Comparison of ENCODE assay signal across 13 cellular contexts in the genomic region with DNA sequence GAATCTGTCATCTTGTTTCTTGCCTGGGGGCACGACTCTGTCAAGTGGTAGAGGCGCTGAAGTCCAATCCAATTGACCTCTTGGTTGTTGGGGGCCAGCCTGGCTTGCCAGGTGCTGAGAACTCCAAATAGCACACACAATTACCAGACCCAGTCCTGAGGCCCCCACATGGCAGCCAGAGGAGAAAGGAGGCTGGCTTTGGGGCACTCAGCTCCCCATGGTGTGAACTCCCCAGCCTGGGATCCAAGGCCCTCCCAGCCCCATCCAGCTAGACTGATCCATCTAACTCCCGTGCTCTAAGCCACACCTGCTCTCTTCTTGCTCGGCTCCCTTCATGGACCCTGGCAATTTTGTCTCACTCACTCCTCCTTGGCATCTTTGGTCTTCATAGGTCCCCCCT.
DNase-seq lines count a peak whose midpoint lies in the region; ATAC-seq and TF ChIP-seq lines count a peak whose summit lies in the region.
"Had no signal": no experiment of that assay in that cellular context is flagged by ENCODE, and none has a peak within 500 bp of the region (broad histone marks: within the 10 kb centered on the region; RNA-seq: fewer than 3 reads in every experiment).

No MANE protein-coding gene starts in this region.

- H3K36me3 ChIP-seq in mesenchymal stem cell (ENCODE audit: control insufficient read depth in 1 of 2, insufficient read depth in 2 of 2, low read depth in 1 of 2, low read length in 2 of 2) = no peaks in the 10 kb centered on the region
- H3K36me3 ChIP-seq in endodermal cell (ENCODE audit: control insufficient read depth, insufficient read depth, low read length) = no peaks in the 10 kb centered on the region
- H3K36me3 ChIP-seq: BLaER1 treated with 17β-estradiol and CSF1 and Interleukin-3, amounts not matched to agents 10 nM and 100 nM; HAP-1 had no signal

- H3K4me3 ChIP-seq in mesenchymal stem cell (ENCODE audit: insufficient read depth in 1 of 2, low read depth in 1 of 2, low read length in 2 of 2) (no peak overlapping the region), endodermal cell (ENCODE audit: low read length) (no peak overlapping the region)
- H3K4me3 ChIP-seq: BLaER1 treated with 17β-estradiol and CSF1 and Interleukin-3, amounts not matched to agents 10 nM and 100 nM; HAP-1 had no signal

- H3K36me3 Mint-ChIP-seq in natural killer cell = no peaks in the 10 kb centered on the region
- no peaks in the 10 kb centered on the region for H3K36me3 Mint-ChIP-seq in natural killer cell treated with Interleukin-12 subunit alpha and Interleukin-12 subunit beta and Interleukin-15 and Interleukin-18, amount 100 ng/mL, for 72 hours
- H3K36me3 Mint-ChIP-seq in endodermal cell (ENCODE audit: low read depth) = no peaks in the 10 kb centered on the region
- H3K36me3 Mint-ChIP-seq: CD4-positive, CD25-positive, alpha-beta regulatory T cell had no signal

- H3K23ac ChIP-seq in mesenchymal stem cell (ENCODE audit: low read length in 2 of 2) = no peak overlapping the region

- H3K27me3 ChIP-seq in mesenchymal stem cell (ENCODE audit: control insufficient read depth in 1 of 2, insufficient read depth in 1 of 2, low read length in 2 of 2) (peaks cover 23 to 24% of the 10 kb centered on the region in 2 experiments), endodermal cell (ENCODE audit: control insufficient read depth, insufficient read depth, low read length, poor library complexity, severe bottlenecking) (peaks cover 50% of the 10 kb centered on the region)

- peak overlapping the region; percentile 34 to 92 for H2BK12ac ChIP-seq in mesenchymal stem cell (ENCODE audit: low read length in 2 of 2)

- peak overlapping the region; percentile 45 for H2BK120ac ChIP-seq in mesenchymal stem cell (ENCODE audit: low read depth, low read length)

- H3K27me3 Mint-ChIP-seq in natural killer cell (ENCODE audit: low read depth in 2 of 2) (peaks cover 7 to 10% of the 10 kb centered on the region in 2 donors), endodermal cell (ENCODE audit: insufficient read depth) (peaks cover 76% of the 10 kb centered on the region)
- H3K27me3 Mint-ChIP-seq in natural killer cell treated with Interleukin-12 subunit alpha and Interleukin-12 subunit beta and Interleukin-15 and Interleukin-18, amount 100 ng/mL, for 72 hours = peaks cover 9 to 24% of the 10 kb centered on the region in 2 donors

- H3K4me3 Mint-ChIP-seq in natural killer cell = peak overlapping the region; percentile 40
- no peak overlapping the region for H3K4me3 Mint-ChIP-seq in natural killer cell treated with Interleukin-12 subunit alpha and Interleukin-12 subunit beta and Interleukin-15 and Interleukin-18, amount 100 ng/mL, for 72 hours
- no peak overlapping the region for H3K4me3 Mint-ChIP-seq in endodermal cell

- 92% methylated on average over 4 of the region's 4 CpGs for WGBS in mesenchymal stem cell
- WGBS in endodermal cell (ENCODE audit: insufficient coverage in 1 of 2, insufficient read length in 1 of 2), 2 experiments = 93 to 94% methylated on average over 2 to 4 of the region's 4 CpGs

- H3K4me2 ChIP-seq in mesenchymal stem cell (ENCODE audit: low read length, poor library complexity, severe bottlenecking) = no peak overlapping the region
- H3K4me2 ChIP-seq: BLaER1 treated with 17β-estradiol and CSF1 and Interleukin-3, amounts not matched to agents 10 nM and 100 nM had no signal

- H3K27ac Mint-ChIP-seq in natural killer cell (no peak overlapping the region), endodermal cell (no peak overlapping the region)
- H3K27ac Mint-ChIP-seq in natural killer cell treated with Interleukin-12 subunit alpha and Interleukin-12 subunit beta and Interleukin-15 and Interleukin-18, amount 100 ng/mL, for 72 hours = no peak overlapping the region
- H3K27ac Mint-ChIP-seq: CD4-positive, CD25-positive, alpha-beta regulatory T cell had no signal

- H3K9me3 ChIP-seq in mesenchymal stem cell (ENCODE audit: control insufficient read depth, low read length) (no peaks in the 10 kb centered on the region), endodermal cell (ENCODE audit: control insufficient read depth, low read length) (no peaks in the 10 kb centered on the region)
- H3K9me3 ChIP-seq: BLaER1 treated with 17β-estradiol and CSF1 and Interleukin-3, amounts not matched to agents 10 nM and 100 nM; HAP-1 had no signal

- no peak overlapping the region for H3K4ac ChIP-seq in mesenchymal stem cell (ENCODE audit: low read depth in 1 of 2, low read length in 2 of 2)

- H3K27ac ChIP-seq in mesenchymal stem cell (ENCODE audit: low read length, poor library complexity, severe bottlenecking) = no peak overlapping the region
- H3K27ac ChIP-seq in endodermal cell (ENCODE audit: low read depth, low read length) = no peak overlapping the region
- H3K27ac ChIP-seq: BLaER1 treated with 17β-estradiol and CSF1 and Interleukin-3, amounts not matched to agents 10 nM and 100 nM had no signal

- no peaks in the 10 kb centered on the region for H3K79me1 ChIP-seq in mesenchymal stem cell (replicated peaks; ENCODE audit: low read length, poor library complexity, severe bottlenecking)

- H3K4me1 ChIP-seq in mesenchymal stem cell (ENCODE audit: control insufficient read depth, insufficient read depth, low read depth, low read length) = peaks cover 12% of the 10 kb centered on the region
- peaks cover 4% of the 10 kb centered on the region for H3K4me1 ChIP-seq in endodermal cell (ENCODE audit: control insufficient read depth, insufficient read depth, low read length)
- H3K4me1 ChIP-seq: HAP-1 had no signal

- no peaks in the 10 kb centered on the region for H3K9me3 Mint-ChIP-seq in natural killer cell
- H3K9me3 Mint-ChIP-seq in natural killer cell treated with Interleukin-12 subunit alpha and Interleukin-12 subunit beta and Interleukin-15 and Interleukin-18, amount 100 ng/mL, for 72 hours = no peaks in the 10 kb centered on the region
- no peaks in the 10 kb centered on the region for H3K9me3 Mint-ChIP-seq in endodermal cell

- no peak overlapping the region for H2BK5ac ChIP-seq in mesenchymal stem cell (ENCODE audit: low read depth, low read length, poor library complexity, severe bottlenecking)

- no peak overlapping the region for H2AFZ ChIP-seq in mesenchymal stem cell (ENCODE audit: low read depth, low read length)

- H2AK5ac ChIP-seq in mesenchymal stem cell (ENCODE audit: low read length, severe bottlenecking) = no peak overlapping the region

- TF ChIP-seq CTCF in natural killer cell (IDR thresholded peaks at IDR 0.05) (no peak), endodermal cell (conservative IDR thresholded peaks at IDR 0.05) (no peak)

- intact Hi-C loops in natural killer cell (cut with micrococcal nuclease) = no loop called here
- intact Hi-C loops in posterior vena cava (cut with DNase I) = loop anchor here in 1 of 2 donors (10.0 kb wide), 1 partner anchor 139 kb away; no protein-coding TSS in a partner anchor

- DNase-seq in natural killer cell (no peak), mesenchymal stem cell (no peak), posterior vena cava (ENCODE audit: low spot score) (peak; percentile 49), endodermal cell (no peak)
- DNase-seq in natural killer cell treated with Interleukin-12 subunit alpha and Interleukin-12 subunit beta and Interleukin-15 and Interleukin-18, amount 100 ng/mL, for 72 hours (ENCODE audit: low spot score) = no peak
- DNase-seq in activated CD4-positive, alpha-beta T cell treated with anti-CD3 and anti-CD28 coated beads, Interleukin-2, amount 50 U/mL, for 48 hours = no peak
- DNase-seq: ACHN; CD4-positive, CD25-positive, alpha-beta regulatory T cell; DMS79; EL had no signal

- H4K91ac ChIP-seq in mesenchymal stem cell (ENCODE audit: low read length) = no peak overlapping the region

- no peak overlapping the region for H4K8ac ChIP-seq in mesenchymal stem cell (ENCODE audit: low read length)

- H3K9ac ChIP-seq in mesenchymal stem cell (ENCODE audit: low read length) = no peak overlapping the region
- no peak overlapping the region for H3K9ac ChIP-seq in endodermal cell (ENCODE audit: extremely low read depth, low read length, poor library complexity, severe bottlenecking)
- H3K9ac ChIP-seq: BLaER1 treated with 17β-estradiol and CSF1 and Interleukin-3, amounts not matched to agents 10 nM and 100 nM had no signal

- ATAC-seq in natural killer cell (no peak), GM21786 (IDR thresholded peaks at IDR 0.05; ENCODE audit: unreplicated experiment) (no peak)
- ATAC-seq in natural killer cell treated with Interleukin-12 subunit alpha and Interleukin-12 subunit beta and Interleukin-15 and Interleukin-18, amount 100 ng/mL, for 72 hours = no peak

- H3K4me1 Mint-ChIP-seq in natural killer cell = peaks cover 0 to 7% of the 10 kb centered on the region in 2 donors
- peaks cover 6 to 7% of the 10 kb centered on the region in 2 donors for H3K4me1 Mint-ChIP-seq in natural killer cell treated with Interleukin-12 subunit alpha and Interleukin-12 subunit beta and Interleukin-15 and Interleukin-18, amount 100 ng/mL, for 72 hours (ENCODE audit: low read depth in 2 of 2)
- H3K4me1 Mint-ChIP-seq in endodermal cell = peaks cover 16% of the 10 kb centered on the region

- peak overlapping the region in 1 of 2 experiments; percentile 37 for H3K18ac ChIP-seq in mesenchymal stem cell (ENCODE audit: low read depth in 1 of 2, low read length in 2 of 2)

- H3K14ac ChIP-seq in mesenchymal stem cell (ENCODE audit: low read length in 2 of 2) = no peak overlapping the region

- peak overlapping the region; percentile 8 for H2BK15ac ChIP-seq in mesenchymal stem cell (ENCODE audit: low read depth, poor library complexity, severe bottlenecking)
